In genomic region chr19:14048439-14049153, GRCh38 we compare ENCODE assay signal across 8 cellular contexts. TPM values are rescaled to one million over a fixed set of nuclear protein-coding genes. Genes with fewer than 3 reads are reported as not detected.
A peak's percentile ranks its signal among the peaks of the same experiment; 100 is the strongest.
DNase-seq lines count a peak whose midpoint lies in the region; ATAC-seq, FAIRE-seq and TF ChIP-seq lines count a peak whose summit lies in the region.

No MANE protein-coding gene starts in this region.

- H3K27me3 ChIP-seq in heart right ventricle: no peaks in the 10 kb centered on the region

- no peak for TF ChIP-seq POLR2A in GM12892 (IDR thresholded peaks at IDR 0.05; ENCODE audit: low read depth, low read length)

- peak; percentile 89 for TF ChIP-seq CTCF in RWPE1 (conservative IDR thresholded peaks at IDR 0.05; ENCODE audit: low read depth)
- TF ChIP-seq CTCF in heart right ventricle (IDR thresholded peaks at IDR 0.05): peak; percentile 64 to 95 (median 81)

- H3K27ac ChIP-seq in RWPE1: no peak overlapping the region
- no peak overlapping the region for H3K27ac ChIP-seq in heart right ventricle

- ATAC-seq in heart right ventricle (peak in 6 of 8 donors; percentile 41 to 71 (median 60)), HG03521 (IDR thresholded peaks at IDR 0.05; ENCODE audit: unreplicated experiment) (no peak)

- intact Hi-C loops in heart right ventricle (cut with DNase I): loop anchor here in 3 of 10 donors (10.0 kb wide), 4 partner anchors 84 to 454 kb away; partner anchors contain the start of gene DCAF15 (in 1 of the 3)

- peaks cover 0 to 69% (median 0%) of the 10 kb centered on the region in 9 donors for H3K36me3 ChIP-seq in heart right ventricle

- H3K4me1 ChIP-seq in heart right ventricle: no peaks in the 10 kb centered on the region

- DNase-seq in A172 (ENCODE audit: low spot score) (peak; percentile 35), GM12892 (ENCODE audit: insufficient read length) (no peak), RWPE1 (ENCODE audit: low spot score) (peak; percentile 45), heart right ventricle (peak; percentile 42 to 67), SK-N-DZ (ENCODE audit: low spot score) (no peak)
- DNase-seq in activated effector memory CD4-positive, alpha-beta T cell treated with anti-CD3 and anti-CD28 coated beads, Interleukin-2, amount 50 U/mL, for 16 hours: peak; percentile 91
- peak; percentile 50 to 72 (median 65) for DNase-seq in stimulated activated CD4-positive, alpha-beta T cell treated with anti-CD3 and anti-CD28 coated beads, Interleukin-1b, Interleukin-23, amount 100 ng/mL, for 24 hours (ENCODE audit: low read depth in 4 of 4, low spot score in 1 of 4)

- peaks cover 0 to 13% (median 0%) of the 10 kb centered on the region in 11 donors for H3K9me3 ChIP-seq in heart right ventricle

- CTCF ChIA-PET in RWPE1 (lab: Yijun Ruan, JAX): interaction anchor here (0.5 to 1.0 kb wide), 8 partner anchors 10 to 169 kb away, joined by 3 to 4 read pairs (median 3); partner anchors contain the start of genes IL27RA and MISP3

- 81 to 83% methylated on average over 8 of the region's 8 CpGs for WGBS in heart right ventricle, 2 donors

- H3K4me3 ChIP-seq in heart right ventricle: no peak overlapping the region

- POLR2A ChIA-PET in RWPE1 (lab: Yijun Ruan, JAX; ENCODE audit: low non-redundant PET): no interaction called here

- peak; percentile 78 for FAIRE-seq in GM12892 (lab: Jason Lieb, UNC)

RNA-seq across cellular contexts. Expression of gene PALM3, which starts 13.3 kb away (rescaled TPM):
- 3.0 and 6.2 TPM in 2 replicates for total RNA-seq in A172 (2014; rRNA removed; shearing (Covaris generic))
- not detected for polyA plus RNA-seq in GM12892 (2012; ENCODE audit: missing spikeins)
- total RNA-seq in heart right ventricle: under 1 TPM in 5 of 10 donors, not detected in 5; 0.14 to 0.94 (median 0.38) TPM
- polyA plus RNA-seq in heart right ventricle: under 1 TPM in 1 of 2 donors, not detected in 1; 0.14 TPM
- 1.8 TPM in 1 of 2 replicates, not detected in the other for polyA plus RNA-seq in SK-N-DZ (2014; cell fraction: cytosol; rRNA removed)
- polyA plus RNA-seq in SK-N-DZ (2014; cell fraction: nucleus; rRNA removed): 0.82 and 0.93 TPM in 2 replicates

RNA-seq across cellular contexts. Expression of gene IL27RA, which starts 17.0 kb away (rescaled TPM):
- 11.9 and 14.0 TPM in 2 replicates for total RNA-seq in A172 (2014; rRNA removed; shearing (Covaris generic))
- 6.5 TPM for polyA plus RNA-seq in GM12892 (2012; ENCODE audit: missing spikeins)
- total RNA-seq in heart right ventricle: 1 to 10 TPM; 2.4 to 7.6 (median 3.4) TPM
- 1 to 10 TPM; 4.6 to 5.9 TPM for polyA plus RNA-seq in heart right ventricle
- 0.37 and 1.1 TPM in 2 replicates for polyA plus RNA-seq in SK-N-DZ (2014; cell fraction: cytosol; rRNA removed)
- 0.46 and 1.4 TPM in 2 replicates for polyA plus RNA-seq in SK-N-DZ (2014; cell fraction: nucleus; rRNA removed)

RNA-seq across cellular contexts. Expression of gene RLN3, which starts 20.6 kb away (rescaled TPM):
- total RNA-seq in A172 (2014; rRNA removed; shearing (Covaris generic)): not detected in 2 replicates
- not detected for polyA plus RNA-seq in GM12892 (2012; ENCODE audit: missing spikeins)
- total RNA-seq in heart right ventricle: not detected
- polyA plus RNA-seq in heart right ventricle: not detected
- not detected in 2 replicates for polyA plus RNA-seq in SK-N-DZ (2014; cell fraction: cytosol; rRNA removed)
- not detected in 2 replicates for polyA plus RNA-seq in SK-N-DZ (2014; cell fraction: nucleus; rRNA removed)

RNA-seq across cellular contexts. Expression of gene MISP3, which starts 24.0 kb away (rescaled TPM):
- total RNA-seq in A172 (2014; rRNA removed; shearing (Covaris generic)): 0.43 and 2.5 TPM in 2 replicates
- polyA plus RNA-seq in GM12892 (2012; ENCODE audit: missing spikeins): 0.64 TPM
- total RNA-seq in heart right ventricle: 10 to 100 TPM in 1 of 10 donors, 1 to 10 TPM in 9; 3.1 to 10.3 (median 5.9) TPM
- 10 to 100 TPM in 1 of 2 donors, 1 to 10 TPM in 1; 5.7 to 12.4 TPM for polyA plus RNA-seq in heart right ventricle
- 1.3 and 2.7 TPM in 2 replicates for polyA plus RNA-seq in SK-N-DZ (2014; cell fraction: cytosol; rRNA removed)
- polyA plus RNA-seq in SK-N-DZ (2014; cell fraction: nucleus; rRNA removed): 2.3 and 3.9 TPM in 2 replicates

RNA-seq across cellular contexts. Expression of gene C19orf67, which starts 37.0 kb away (rescaled TPM):
- not detected in 2 replicates for total RNA-seq in A172 (2014; rRNA removed; shearing (Covaris generic))
- not detected for polyA plus RNA-seq in GM12892 (2012; ENCODE audit: missing spikeins)
- total RNA-seq in heart right ventricle: not detected
- not detected for polyA plus RNA-seq in heart right ventricle
- not detected in 2 replicates for polyA plus RNA-seq in SK-N-DZ (2014; cell fraction: cytosol; rRNA removed)
- 2.9 TPM in 1 of 2 replicates, not detected in the other for polyA plus RNA-seq in SK-N-DZ (2014; cell fraction: nucleus; rRNA removed)

Comparison
In these comparisons a context has a peak if more than half of its experiments do, and no peak if none do; other contexts are left out.
1. DNase-seq: peak in A172 (single experiment), RWPE1 (single experiment), activated effector memory CD4-positive, alpha-beta T cell treated with anti-CD3 and anti-CD28 coated beads, Interleukin-2, amount 50 U/mL, for 16 hours (single experiment), heart right ventricle (2 of 2) and stimulated activated CD4-positive, alpha-beta T cell treated with anti-CD3 and anti-CD28 coated beads, Interleukin-1b, Interleukin-23, amount 100 ng/mL, for 24 hours (4 of 4); none in GM12892 (single experiment) and SK-N-DZ (single experiment).